ENCODE assay signal across 1 cellular context in the genomic region with DNA sequence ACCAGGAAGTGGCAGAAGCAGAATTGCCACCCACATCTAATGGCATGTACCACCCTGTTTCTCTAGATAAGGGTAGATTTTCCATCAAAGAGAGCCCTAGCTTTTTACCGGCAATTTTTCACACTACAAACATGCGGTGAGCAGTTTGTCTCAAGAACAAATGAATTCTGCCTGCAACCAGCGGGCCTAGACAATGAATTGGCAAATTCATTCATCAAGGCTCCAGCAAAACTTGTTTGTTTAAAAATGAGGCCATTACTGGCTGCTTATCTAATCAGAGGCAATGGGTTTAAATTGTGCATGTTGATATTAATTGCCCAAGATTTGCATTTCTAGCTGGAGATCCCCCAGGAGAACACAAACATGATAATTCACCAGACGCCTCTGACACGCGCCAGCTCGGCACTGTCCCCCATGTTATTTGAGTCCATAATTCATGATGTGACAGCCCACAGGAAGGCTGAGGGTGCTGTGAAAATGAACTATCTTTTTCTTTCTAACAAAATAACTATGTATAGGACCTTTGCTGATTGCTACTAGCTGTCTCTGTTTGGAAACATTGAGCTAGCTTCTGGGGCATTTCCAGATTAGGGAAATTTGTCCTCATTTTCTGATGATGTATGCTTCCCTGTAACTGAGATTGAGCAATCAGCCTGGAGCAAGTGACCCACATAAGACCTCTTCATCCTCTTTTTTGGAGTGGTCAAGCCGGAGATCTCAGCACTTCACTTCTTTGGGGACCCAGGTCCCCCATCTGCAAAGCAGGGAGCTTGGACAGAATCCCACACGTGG.
TF ChIP-seq lines count a peak whose summit lies in the region.

No MANE protein-coding gene starts in this region.

TF ChIP-seq in liver, 16 proteins besides CTCF, POLR2A, EP300 and RAD21 (continued from another document):
- TF ChIP-seq, protein P1, sequence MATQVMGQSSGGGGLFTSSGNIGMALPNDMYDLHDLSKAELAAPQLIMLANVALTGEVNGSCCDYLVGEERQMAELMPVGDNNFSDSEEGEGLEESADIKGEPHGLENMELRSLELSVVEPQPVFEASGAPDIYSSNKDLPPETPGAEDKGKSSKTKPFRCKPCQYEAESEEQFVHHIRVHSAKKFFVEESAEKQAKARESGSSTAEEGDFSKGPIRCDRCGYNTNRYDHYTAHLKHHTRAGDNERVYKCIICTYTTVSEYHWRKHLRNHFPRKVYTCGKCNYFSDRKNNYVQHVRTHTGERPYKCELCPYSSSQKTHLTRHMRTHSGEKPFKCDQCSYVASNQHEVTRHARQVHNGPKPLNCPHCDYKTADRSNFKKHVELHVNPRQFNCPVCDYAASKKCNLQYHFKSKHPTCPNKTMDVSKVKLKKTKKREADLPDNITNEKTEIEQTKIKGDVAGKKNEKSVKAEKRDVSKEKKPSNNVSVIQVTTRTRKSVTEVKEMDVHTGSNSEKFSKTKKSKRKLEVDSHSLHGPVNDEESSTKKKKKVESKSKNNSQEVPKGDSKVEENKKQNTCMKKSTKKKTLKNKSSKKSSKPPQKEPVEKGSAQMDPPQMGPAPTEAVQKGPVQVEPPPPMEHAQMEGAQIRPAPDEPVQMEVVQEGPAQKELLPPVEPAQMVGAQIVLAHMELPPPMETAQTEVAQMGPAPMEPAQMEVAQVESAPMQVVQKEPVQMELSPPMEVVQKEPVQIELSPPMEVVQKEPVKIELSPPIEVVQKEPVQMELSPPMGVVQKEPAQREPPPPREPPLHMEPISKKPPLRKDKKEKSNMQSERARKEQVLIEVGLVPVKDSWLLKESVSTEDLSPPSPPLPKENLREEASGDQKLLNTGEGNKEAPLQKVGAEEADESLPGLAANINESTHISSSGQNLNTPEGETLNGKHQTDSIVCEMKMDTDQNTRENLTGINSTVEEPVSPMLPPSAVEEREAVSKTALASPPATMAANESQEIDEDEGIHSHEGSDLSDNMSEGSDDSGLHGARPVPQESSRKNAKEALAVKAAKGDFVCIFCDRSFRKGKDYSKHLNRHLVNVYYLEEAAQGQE (IDR thresholded peaks at IDR 0.05) = peak; percentile 68
- TF ChIP-seq YY1 (IDR thresholded peaks at IDR 0.05) = peak; percentile 76
- TF ChIP-seq MAX (IDR thresholded peaks at IDR 0.05) = peak; percentile 73
- TF ChIP-seq FOXA1 (IDR thresholded peaks at IDR 0.05) = peak; percentile 36
- TF ChIP-seq NR2F2 (IDR thresholded peaks at IDR 0.05) = no peak
- TF ChIP-seq JUND (IDR thresholded peaks at IDR 0.05) = peak; percentile 20 to 63
- TF ChIP-seq EGR1 (IDR thresholded peaks at IDR 0.05; ENCODE audit: low read depth in 2 of 2) = peak in 1 of 2 donors; percentile 28
- peak; percentile 37 for TF ChIP-seq ATF3 (IDR thresholded peaks at IDR 0.05)
- TF ChIP-seq GABPA (IDR thresholded peaks at IDR 0.05 in 1 of 2, conservative IDR thresholded peaks at IDR 0.05 in 1 of 2) = no peak
